8 cellular contexts compared by ENCODE assay signal in genomic region chr5:35845508-35845907, GRCh38. TPM values are rescaled to one million over a fixed set of nuclear protein-coding genes. Genes with fewer than 3 reads are reported as not detected.
DNase-seq lines count a peak whose midpoint lies in the region; ATAC-seq, FAIRE-seq and TF ChIP-seq lines count a peak whose summit lies in the region.
"Not testable (repeated sequence)": the region's sequence is repeated elsewhere in the genome, so short reads cannot be mapped to it uniquely, and the experiment has no call there.
"Had no signal": no experiment of that assay in that cellular context is flagged by ENCODE, and none has a peak within 500 bp of the region (broad histone marks: within the 10 kb centered on the region; RNA-seq: fewer than 3 reads in every experiment).

No MANE protein-coding gene starts in this region.

- TF ChIP-seq CTCF in OCI-LY7 (conservative IDR thresholded peaks at IDR 0.05; ENCODE audit: low read length); GM12878 (IDR thresholded peaks at IDR 0.05 in 2 of 3, conservative IDR thresholded peaks at IDR 0.05 in 1 of 3; ENCODE audit: control insufficient read depth in 2 of 3, extremely low read depth in 1 of 3, insufficient read depth in 1 of 3, low read depth in 3 of 3, low read length in 3 of 3): not testable (repeated sequence)

- not testable (repeated sequence) for TF ChIP-seq RAD21 in GM12878 (IDR thresholded peaks at IDR 0.05; ENCODE audit: insufficient read depth, low read depth, low read length)

- peak overlapping the region; percentile 48 for H3K27ac Mint-ChIP-seq in T-helper 17 cell
- not testable (repeated sequence) for H3K27ac Mint-ChIP-seq in activated CD4-positive, alpha-beta T cell treated with anti-CD3 and anti-CD28 coated beads, Interleukin-2, amount 10 ng/mL, durations not matched to agents 24 days and 14 days
- H3K27ac Mint-ChIP-seq in activated T-cell treated with anti-CD3 and anti-CD28 coated beads, Interleukin-2, amount 50 U/mL, for 72 hours: peak overlapping the region; percentile 33

- H3K9me3 ChIP-seq in BLaER1 (peaks cover 54% of the 10 kb centered on the region), OCI-LY7 (ENCODE audit: low read length) (peaks cover 71% of the 10 kb centered on the region), GM12878 (replicated peaks; ENCODE audit: control insufficient read depth, insufficient read depth, low read length) (peaks cover 13% of the 10 kb centered on the region; the same call in 2 of the 3 replicates)
- not testable (repeated sequence) for H3K9me3 ChIP-seq in T-helper 17 cell (ENCODE audit: control insufficient read depth, low read length, poor library complexity, severe bottlenecking)

- not testable (repeated sequence) for H3K27me3 Mint-ChIP-seq in T-helper 17 cell; activated CD4-positive, alpha-beta T cell treated with anti-CD3 and anti-CD28 coated beads, Interleukin-2, amount 10 ng/mL, durations not matched to agents 24 days and 14 days; activated T-cell treated with anti-CD3 and anti-CD28 coated beads, Interleukin-2, amount 50 U/mL, for 72 hours (ENCODE audit: low read depth)

- SMC1A ChIA-PET in GM12878 (lab: Charles Lee; ENCODE audit: uncharacterized antibody, unreplicated experiment): not testable (repeated sequence)

- not testable (repeated sequence) for H3K9ac ChIP-seq in BLaER1; GM12878 (ENCODE audit: control insufficient read depth, insufficient read depth, low read length)

- not testable (repeated sequence) for H3K36me3 Mint-ChIP-seq in T-helper 17 cell (ENCODE audit: low read depth)
- peaks cover 43% of the 10 kb centered on the region for H3K36me3 Mint-ChIP-seq in activated CD4-positive, alpha-beta T cell treated with anti-CD3 and anti-CD28 coated beads, Interleukin-2, amount 10 ng/mL, durations not matched to agents 24 days and 14 days (ENCODE audit: low read depth)
- peaks cover 36 to 60% of the 10 kb centered on the region in 2 donors for H3K36me3 Mint-ChIP-seq in activated T-cell treated with anti-CD3 and anti-CD28 coated beads, Interleukin-2, amount 50 U/mL, for 72 hours (ENCODE audit: insufficient read depth in 2 of 2)

- not testable (repeated sequence) for H2AFZ ChIP-seq in OCI-LY7 (ENCODE audit: low read length); GM12878 (ENCODE audit: control insufficient read depth, low read depth, low read length)

- ATAC-seq in T-helper 17 cell; activated T-cell treated with anti-CD3 and anti-CD28 coated beads, Interleukin-2, amount 50 U/mL, for 72 hours (replicated peaks in 1 of 2); GM12878: not testable (repeated sequence)

- not testable (repeated sequence) for H3K4me1 Mint-ChIP-seq in T-helper 17 cell; activated CD4-positive, alpha-beta T cell treated with anti-CD3 and anti-CD28 coated beads, Interleukin-2, amount 10 ng/mL, durations not matched to agents 24 days and 14 days
- H3K4me1 Mint-ChIP-seq in activated T-cell treated with anti-CD3 and anti-CD28 coated beads, Interleukin-2, amount 50 U/mL, for 72 hours (ENCODE audit: low read depth): peaks cover 27% of the 10 kb centered on the region

- not testable (repeated sequence) for H3K9me2 ChIP-seq in OCI-LY7 (ENCODE audit: insufficient read depth, low read length)

- not testable (repeated sequence) for H4K20me1 ChIP-seq in BLaER1; OCI-LY7 (ENCODE audit: insufficient read depth, low read length); GM12878 (ENCODE audit: control insufficient read depth, insufficient read depth)

- FAIRE-seq in GM12878 (lab: Jason Lieb, UNC): not testable (repeated sequence)

- H3K4me1 ChIP-seq in BLaER1: peaks cover 13% of the 10 kb centered on the region
- H3K4me1 ChIP-seq in OCI-LY7 (ENCODE audit: insufficient read depth, low read length, poor library complexity, severe bottlenecking); GM12878 (ENCODE audit: control insufficient read depth, insufficient read depth, low read length): not testable (repeated sequence)

- RAD21 ChIA-PET in GM12878 (lab: Charles Lee; ENCODE audit: unreplicated experiment): not testable (repeated sequence)

- not testable (repeated sequence) for H3K79me2 ChIP-seq in OCI-LY7 (ENCODE audit: insufficient read depth, low read depth, low read length); GM12878 (ENCODE audit: control insufficient read depth, insufficient read depth, low read length)

- 0 out of 2 replicates have a peak overlapping the region, but pooled peaks have one; percentile 20 for H3K4me3 ChIP-seq in BLaER1
- not testable (repeated sequence) for H3K4me3 ChIP-seq in OCI-LY7 (ENCODE audit: low read depth, low read length, poor library complexity, severe bottlenecking); GM12878

- H3K27ac ChIP-seq in BLaER1; OCI-LY7 (ENCODE audit: low read depth, low read length, poor library complexity, severe bottlenecking); GM12878 (ENCODE audit: control insufficient read depth, insufficient read depth): not testable (repeated sequence)

- in situ Hi-C loops in GM12878 (cut with MboI): not testable (repeated sequence)

- not testable (repeated sequence) for TF ChIP-seq EP300 in GM12878 (IDR thresholded peaks at IDR 0.05; ENCODE audit: borderline replicate concordance in 1 of 2, control insufficient read depth in 1 of 2, low read depth in 2 of 2, low read length in 2 of 2)

- POLR2A ChIA-PET in OCI-LY7 (lab: Charles Lee); GM12878 (lab: Charles Lee): not testable (repeated sequence)

- DNase-seq in DMS53 (lab: John Stamatoyannopoulos, UW): peak; percentile 15
- DNase-seq in OCI-LY7 (ENCODE audit: low spot score): peak; percentile 58
- not testable (repeated sequence) for DNase-seq in T-helper 17 cell; activated T-cell treated with anti-CD3 and anti-CD28 coated beads, Interleukin-2, amount 50 U/mL, for 72 hours; GM12878 (ENCODE audit: low read depth, low spot score)
- DNase-seq in activated CD4-positive, alpha-beta T cell treated with anti-CD3 and anti-CD28 coated beads, Interleukin-2, amount 10 ng/mL, durations not matched to agents 24 days and 14 days: peak; percentile 58

- WGBS in GM12878 (ENCODE audit: insufficient coverage, insufficient replicate concordance, low lambda C conversion rate, missing lambda C conversion rate): 50% methylated on average over 1 of the region's 2 CpGs

- intact Hi-C loops in OCI-LY7 (cut with micrococcal nuclease; ENCODE audit: unreplicated experiment); activated CD4-positive, alpha-beta T cell treated with anti-CD3 and anti-CD28 coated beads, Interleukin-2, amount 10 ng/mL, durations not matched to agents 24 days and 14 days (cut with micrococcal nuclease); GM12878 (cut with micrococcal nuclease; ENCODE audit: unreplicated experiment): not testable (repeated sequence)

- H3K27me3 ChIP-seq in BLaER1; GM12878 (replicated peaks in 1 of 2; ENCODE audit: control insufficient read depth in 2 of 2, insufficient read depth in 2 of 2, low read length in 1 of 2): not testable (repeated sequence)

- not testable (repeated sequence) for H3K36me3 ChIP-seq in BLaER1; OCI-LY7 (ENCODE audit: insufficient read depth, low read length); GM12878 (ENCODE audit: control insufficient read depth in 2 of 2, insufficient read depth in 2 of 2, low read length in 1 of 2)

- CTCF ChIA-PET in OCI-LY7 (lab: Charles Lee; ENCODE audit: unreplicated experiment): not testable (repeated sequence)
- CTCF ChIA-PET in GM12878 (lab: Yijun Ruan, JAX): interaction anchor here (0.5 kb wide), 1 partner anchor 27 kb away, joined by 3 read pairs; no protein-coding TSS in a partner anchor

- BruUV-seq in OCI-LY7 (replicated peaks; lab: Mats Ljungman, UMichigan); GM12878 (replicated peaks; lab: Mats Ljungman, UMichigan): not testable (repeated sequence)

- not testable (repeated sequence) for H3K4me2 ChIP-seq in BLaER1; OCI-LY7 (ENCODE audit: low read length); GM12878 (ENCODE audit: control insufficient read depth, insufficient read depth)

- H3K4me3 Mint-ChIP-seq in T-helper 17 cell; activated CD4-positive, alpha-beta T cell treated with anti-CD3 and anti-CD28 coated beads, Interleukin-2, amount 10 ng/mL, durations not matched to agents 24 days and 14 days; activated T-cell treated with anti-CD3 and anti-CD28 coated beads, Interleukin-2, amount 50 U/mL, for 72 hours: not testable (repeated sequence)

- peaks cover 25% of the 10 kb centered on the region for H3K9me3 Mint-ChIP-seq in activated CD4-positive, alpha-beta T cell treated with anti-CD3 and anti-CD28 coated beads, Interleukin-2, amount 10 ng/mL, durations not matched to agents 24 days and 14 days
- H3K9me3 Mint-ChIP-seq in activated T-cell treated with anti-CD3 and anti-CD28 coated beads, Interleukin-2, amount 50 U/mL, for 72 hours: peaks cover 16 to 25% of the 10 kb centered on the region in 2 donors

- not testable (repeated sequence) for TF ChIP-seq POLR2A in GM12878 (IDR thresholded peaks at IDR 0.05; ENCODE audit: low read depth, low read length)

RNA-seq across cellular contexts. Expression of gene IL7R, which starts 11.2 kb away (rescaled TPM):
- total RNA-seq in OCI-LY7 (2014; rRNA removed; shearing (Covaris generic)): 59.9 and 62.2 TPM in 2 replicates
- 4.6 and 4.7 TPM in 2 replicates for total RNA-seq in OCI-LY7 (2022)
- 1,000 to 10,000 TPM in 1 of 2 donors, 100 to 1,000 TPM in 1; 860 to 1,128 TPM for total RNA-seq in T-helper 17 cell
- 57.7 and 64.1 TPM in 2 replicates for total RNA-seq in activated CD4-positive, alpha-beta T cell treated with anti-CD3 and anti-CD28 coated beads, Interleukin-2, amount 10 ng/mL, durations not matched to agents 24 days and 14 days
- 100 to 1,000 TPM; 102 to 143 TPM for total RNA-seq in activated T-cell treated with anti-CD3 and anti-CD28 coated beads, Interleukin-2, amount 50 U/mL, for 72 hours
- 67.0 and 73.7 TPM in 2 replicates for total RNA-seq in GM12878 (2013; cell fraction: nucleolus; rRNA removed)
- total RNA-seq in GM12878 (2014; rRNA removed): 0.73 and 1.7 TPM in 2 replicates
- 0.51 and 0.98 TPM in 2 replicates for total RNA-seq in GM12878 (2014; rRNA removed; fragmentation: Illumina TruSeq; extraction: Trizol)
- total RNA-seq in GM12878 (2021): 1.3 and 1.5 TPM in 2 replicates
- 0.28 TPM for polyA plus RNA-seq in GM12878 (2011; ENCODE audit: low read depth)
- 21.1 and 27.2 TPM in 2 replicates for polyA plus RNA-seq in GM12878 (2011; rRNA removed)
- polyA plus RNA-seq in GM12878 (2011; cell fraction: cytosol; rRNA removed): 20.7 and 30.0 TPM in 2 replicates
- 28.1 and 34.5 TPM in 2 replicates for polyA plus RNA-seq in GM12878 (2011; cell fraction: nucleus; rRNA removed)
- polyA plus RNA-seq in GM12878 (2012): 0.61 and 1.1 TPM in 2 replicates
- polyA plus RNA-seq in GM12878 (2014; fragmentation: Illumina TruSeq; extraction: Trizol): 1.3 and 2.1 TPM in 2 replicates
- under 1 TPM; 0.52 to 0.97 TPM for polyA plus RNA-seq in GM12878 (2014; fragmentation: Nextera tagmentation; extraction: Ambion mirVana)
- polyA plus RNA-seq in GM12878 (2014; rRNA removed): 0.40 and 0.63 TPM in 2 replicates
- under 1 TPM; 0.62 to 0.63 TPM for polyA plus RNA-seq in GM12878 (2016; fragmentation: Nextera tagmentation; extraction: Ambion mirVana)
- 49.3 and 52.3 TPM in 2 replicates for polyA minus RNA-seq in GM12878 (2011; rRNA and poly(A)+ RNA removed)
- polyA minus RNA-seq in GM12878 (2011; cell fraction: cytosol; rRNA and poly(A)+ RNA removed): 11.5 and 11.7 TPM in 2 replicates
- polyA minus RNA-seq in GM12878 (2011; cell fraction: nucleus; rRNA and poly(A)+ RNA removed): 18.3 and 26.8 TPM in 2 replicates
- total RNA-seq: G401 had no signal

Comparison
In these comparisons a context has a peak if more than half of its experiments do, and no peak if none do; other contexts are left out.
1. RNA of gene IL7R, which starts 11.2 kb away (total RNA-seq): 860 to 1,128 TPM in T-helper 17 cell; 102 to 143 TPM in activated T-cell treated with anti-CD3 and anti-CD28 coated beads, Interleukin-2, amount 50 U/mL, for 72 hours, 57.7 to 64.1 TPM in activated CD4-positive, alpha-beta T cell treated with anti-CD3 and anti-CD28 coated beads, Interleukin-2, amount 10 ng/mL, durations not matched to agents 24 days and 14 days, 4.6 to 62.2 TPM in OCI-LY7 and 0.51 to 73.7 TPM in GM12878; every median in the first group is over 4 times any median in the second.